8 cellular contexts compared by ENCODE assay signal in the genomic region with DNA sequence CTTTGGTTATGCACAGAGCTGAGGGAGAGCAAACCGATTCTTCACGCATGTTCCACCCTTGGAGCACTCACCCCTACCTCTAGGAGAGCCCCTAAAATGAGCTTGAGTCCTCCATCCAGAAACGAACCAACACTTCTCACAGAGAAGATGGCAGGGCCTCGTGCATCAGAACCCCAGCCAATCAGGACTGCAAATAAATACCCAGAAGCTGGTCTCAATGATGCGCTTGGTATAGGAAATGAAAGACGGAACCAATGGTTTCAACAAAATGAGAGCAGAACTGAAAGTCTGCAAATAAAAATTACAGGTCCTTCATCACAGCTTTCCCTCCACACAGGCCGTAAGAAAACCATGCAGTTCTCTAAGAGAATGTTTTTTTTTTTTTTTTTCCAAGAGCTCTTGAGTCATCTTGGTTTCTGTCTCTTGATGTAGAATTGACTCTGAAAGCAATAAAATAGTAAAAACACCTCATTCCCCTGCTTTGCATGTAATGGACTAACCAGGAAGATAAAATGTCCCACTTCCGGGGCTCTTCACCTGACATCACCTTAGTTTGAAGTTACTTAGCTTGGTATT. TPM values are rescaled to one million over a fixed set of nuclear protein-coding genes. Genes with fewer than 3 reads are reported as not detected.
DNase-seq lines count a peak whose midpoint lies in the region; ATAC-seq and TF ChIP-seq lines count a peak whose summit lies in the region.

No MANE protein-coding gene starts in this region.

- H3K9me3 ChIP-seq in CD8-positive, alpha-beta memory T cell (ENCODE audit: low read length) = no peaks in the 10 kb centered on the region

- H3K27ac Mint-ChIP-seq in CD8-positive, alpha-beta memory T cell = peak overlapping the region in 5 of 8 donors; percentile 31 to 70 (median 58)

- no peak overlapping the region for H3K27ac ChIP-seq in CD8-positive, alpha-beta memory T cell (ENCODE audit: low read depth, low read length)
- no peak overlapping the region for H3K27ac ChIP-seq in brain microvascular endothelial cell

- H3K36me3 ChIP-seq in CD8-positive, alpha-beta memory T cell (ENCODE audit: insufficient read depth, low read length) = no peaks in the 10 kb centered on the region
- no peaks in the 10 kb centered on the region for H3K36me3 ChIP-seq in brain microvascular endothelial cell (replicated peaks)

- H3K4me3 Mint-ChIP-seq in CD8-positive, alpha-beta memory T cell = peak overlapping the region in 3 of 7 donors; percentile 21 to 40 (median 32)

- POLR2A ChIA-PET in CD8-positive, alpha-beta memory T cell (lab: Charles Lee) = interaction anchor here (0.6 to 1.4 kb wide), 5 partner anchors 9 to 51 kb away, joined by 3 to 4 read pairs (median 3); a partner anchor contains a TSS

- DNase-seq in CD8-positive, alpha-beta memory T cell = no peak
- DNase-seq in choroid plexus epithelial cell (ENCODE audit: low read depth) = peak; percentile 37
- DNase-seq in foreskin melanocyte = no peak
- no peak for DNase-seq in cerebellar nuclear complex (lab: John Stamatoyannopoulos, UW)
- DNase-seq in DMS53 treated with DMSO at 0.1 percent for 48 hours (lab: John Stamatoyannopoulos, UW; ENCODE audit: unreplicated experiment) = no peak
- DNase-seq in brain microvascular endothelial cell = no peak

- no peaks in the 10 kb centered on the region for H3K27me3 Mint-ChIP-seq in CD8-positive, alpha-beta memory T cell

- CTCF ChIA-PET in CD8-positive, alpha-beta memory T cell (lab: Charles Lee) = interaction anchor here (0.8 to 1.4 kb wide), 3 partner anchors 10 to 568 kb away, joined by 3 to 5 read pairs (median 3); no protein-coding TSS in a partner anchor

- H3K9me3 Mint-ChIP-seq in CD8-positive, alpha-beta memory T cell = no peaks in the 10 kb centered on the region

- ATAC-seq in GM19468 (IDR thresholded peaks at IDR 0.05; ENCODE audit: extremely low read depth, unreplicated experiment) = peak; percentile 53
- peak; percentile 57 for ATAC-seq in HG03565 (IDR thresholded peaks at IDR 0.05; ENCODE audit: unreplicated experiment)

- H3K4me1 Mint-ChIP-seq in CD8-positive, alpha-beta memory T cell = peaks cover 66 to 99% (median 86%) of the 10 kb centered on the region in 3 donors

- peaks cover 0 to 2% (median 0%) of the 10 kb centered on the region in 3 donors for H3K36me3 Mint-ChIP-seq in CD8-positive, alpha-beta memory T cell

- no peak overlapping the region for H3K4me3 ChIP-seq in CD8-positive, alpha-beta memory T cell (ENCODE audit: low read length)
- H3K4me3 ChIP-seq in choroid plexus epithelial cell (ENCODE audit: low read depth, low read length) (no peak overlapping the region), brain microvascular endothelial cell (ENCODE audit: low read depth, low read length) (no peak overlapping the region)

- no peaks in the 10 kb centered on the region for H3K27me3 ChIP-seq in CD8-positive, alpha-beta memory T cell (ENCODE audit: insufficient read depth, low read length, poor library complexity, severe bottlenecking)
- no peaks in the 10 kb centered on the region for H3K27me3 ChIP-seq in brain microvascular endothelial cell (replicated peaks)

- TF ChIP-seq CTCF in choroid plexus epithelial cell (conservative IDR thresholded peaks at IDR 0.05; ENCODE audit: low read depth, low read length) = no peak
- TF ChIP-seq CTCF in brain microvascular endothelial cell (IDR thresholded peaks at IDR 0.05; ENCODE audit: low read depth, low read length, missing control alignments) = no peak

- in situ Hi-C loops in brain microvascular endothelial cell (cut with HindIII; ENCODE audit: low pct_ligation_motif_present, low sequenced_read_pairs) = loop anchor here (25.0 kb wide), 2 partner anchors 299 to 524 kb away; no protein-coding TSS in a partner anchor

- H3K4me1 ChIP-seq in CD8-positive, alpha-beta memory T cell (ENCODE audit: insufficient read depth, low read length) = peaks cover 66% of the 10 kb centered on the region

RNA-seq across cellular contexts. Expression of a gene that starts 23.8 kb away (rescaled TPM):
- 100 to 1,000 TPM; 187 to 192 TPM for total RNA-seq in CD8-positive, alpha-beta memory T cell
- 883 TPM for polyA plus RNA-seq in CD8-positive, alpha-beta memory T cell
